Comparison of ENCODE assay signal across 8 cellular contexts in genomic region chr22:42721045-42721434, GRCh38. TPM values are rescaled to one million over a fixed set of nuclear protein-coding genes. Genes with fewer than 3 reads are reported as not detected.
A peak's percentile ranks its signal among the peaks of the same experiment; 100 is the strongest.
DNase-seq lines count a peak whose midpoint lies in the region; ATAC-seq and TF ChIP-seq lines count a peak whose summit lies in the region.

No MANE protein-coding gene starts in this region.

- CTCF ChIA-PET in mammary epithelial cell (lab: Charles Lee; ENCODE audit: low non-redundant PET): no interaction called here

- intact Hi-C loops in cardiac septum (cut with DNase I): loop anchor here (5.0 kb wide), 1 partner anchor 51 kb away; no protein-coding TSS in a partner anchor
- intact Hi-C loops in mammary epithelial cell (cut with micrococcal nuclease): no loop called here
- intact Hi-C loops in vagina (cut with DNase I): loop anchor here (2.0 to 10.0 kb wide), 2 partner anchors 22 to 56 kb away; no protein-coding TSS in a partner anchor
- intact Hi-C loops in left colon (cut with DNase I, micrococcal nuclease): no loop called here

- no peak for TF ChIP-seq POLR2A in vagina (IDR thresholded peaks at IDR 0.05)

- H3K9ac ChIP-seq in mammary epithelial cell (ENCODE audit: insufficient read depth, low read length): no peak overlapping the region

- BruUV-seq in mammary epithelial cell (replicated peaks; lab: Mats Ljungman, UMichigan): no TSS peak

- H3K4me3 Mint-ChIP-seq in memory B cell: peak overlapping the region; percentile 81

- no peak for TF ChIP-seq CTCF in cardiac muscle cell (IDR thresholded peaks at IDR 0.05; ENCODE audit: low read depth, low read length)
- no peak for TF ChIP-seq CTCF in mammary epithelial cell (conservative IDR thresholded peaks at IDR 0.05 in 1 of 2, IDR thresholded peaks at IDR 0.05 in 1 of 2; ENCODE audit: extremely low read depth in 1 of 2, insufficient read depth in 1 of 2, low read depth in 1 of 2, low read length in 2 of 2)
- TF ChIP-seq CTCF in vagina (IDR thresholded peaks at IDR 0.05): no peak

- H3K9me3 ChIP-seq in cardiac muscle cell (ENCODE audit: low read depth): no peaks in the 10 kb centered on the region
- no peaks in the 10 kb centered on the region for H3K9me3 ChIP-seq in mammary epithelial cell (replicated peaks; ENCODE audit: insufficient read depth, low read length)
- H3K9me3 ChIP-seq in vagina: no peaks in the 10 kb centered on the region

- DNase-seq in cardiac muscle cell (ENCODE audit: low read depth in 1 of 2, low spot score in 1 of 2) (peak in 1 of 2 donors; percentile 21), cardiac septum (ENCODE audit: low spot score) (no peak), mammary epithelial cell (no peak), memory B cell (ENCODE audit: low spot score in 2 of 2) (no peak), vagina (ENCODE audit: extremely low spot score in 2 of 2) (no peak), HPDE6-E6E7 (ENCODE audit: extremely low spot score) (no peak), left colon (no peak)
- no peak for DNase-seq in effector CD4-positive, alpha-beta T cell

- no peak overlapping the region for H3K27ac ChIP-seq in cardiac muscle cell
- no peak overlapping the region for H3K27ac ChIP-seq in mammary epithelial cell (ENCODE audit: insufficient read depth, low read depth, low read length)
- H3K27ac ChIP-seq in vagina: peak overlapping the region; percentile 96

- peak overlapping the region; percentile 82 for H2AFZ ChIP-seq in mammary epithelial cell (ENCODE audit: low read depth, low read length)

- no peaks in the 10 kb centered on the region for H3K9me3 Mint-ChIP-seq in memory B cell

- H3K79me2 ChIP-seq in mammary epithelial cell (ENCODE audit: insufficient read depth, low read length): no peaks in the 10 kb centered on the region

- H3K4me3 ChIP-seq in cardiac muscle cell: peak overlapping the region; percentile 90
- H3K4me3 ChIP-seq in mammary epithelial cell (replicated peaks in 1 of 3; ENCODE audit: insufficient read depth in 1 of 3, low read depth in 2 of 3, low read length in 3 of 3): peak overlapping the region; percentile 18 to 58 (median 54)
- peak overlapping the region; percentile 83 to 92 for H3K4me3 ChIP-seq in vagina

- ATAC-seq in memory B cell (ENCODE audit: low read depth) (no peak), left colon (no peak)

- dilution Hi-C loops in mammary epithelial cell (cut with HindIII; ENCODE audit: low sequenced_read_pairs): no loop called here

- 16% methylated on average over 14 of the region's 22 CpGs for WGBS in mammary epithelial cell (ENCODE audit: low coverage, missing lambda C conversion rate)

- H3K4me1 Mint-ChIP-seq in memory B cell: peaks cover 30% of the 10 kb centered on the region

- peaks cover 7% of the 10 kb centered on the region for H3K4me1 ChIP-seq in cardiac muscle cell (ENCODE audit: low read depth)
- H3K4me1 ChIP-seq in mammary epithelial cell (ENCODE audit: insufficient read depth, low read length): peaks cover 10% of the 10 kb centered on the region
- H3K4me1 ChIP-seq in vagina: peaks cover 47% of the 10 kb centered on the region

- peaks cover 16% of the 10 kb centered on the region for H3K27me3 Mint-ChIP-seq in memory B cell

- H4K20me1 ChIP-seq in mammary epithelial cell (ENCODE audit: insufficient read depth, low read length): no peaks in the 10 kb centered on the region

- in situ Hi-C loops in mammary epithelial cell (cut with MboI; ENCODE audit: low sequenced_read_pairs in 2 of 2): no loop called here

- peak overlapping the region; percentile 55 for H3K27ac Mint-ChIP-seq in memory B cell

- H3K36me3 Mint-ChIP-seq in memory B cell: no peaks in the 10 kb centered on the region

- H3K4me2 ChIP-seq in mammary epithelial cell (ENCODE audit: insufficient read depth, low read depth, low read length): peak overlapping the region; percentile 73

- peaks cover 57% of the 10 kb centered on the region for H3K27me3 ChIP-seq in cardiac muscle cell
- H3K27me3 ChIP-seq in mammary epithelial cell (ENCODE audit: insufficient read depth, low read length): peaks cover 14% of the 10 kb centered on the region
- H3K27me3 ChIP-seq in vagina: no peaks in the 10 kb centered on the region

- H3K36me3 ChIP-seq in cardiac muscle cell (no peaks in the 10 kb centered on the region), mammary epithelial cell (ENCODE audit: insufficient read depth, low read length) (no peaks in the 10 kb centered on the region), vagina (no peaks in the 10 kb centered on the region)

RNA-seq across cellular contexts. Expression of gene A4GALT, which starts 0.4 kb away (rescaled TPM):
- total RNA-seq in cardiac muscle cell (17.7 and 26.1 TPM in 2 replicates), cardiac septum (97.7 TPM), mammary epithelial cell (1 to 10 TPM; 2.5 to 3.0 TPM), vagina (35.6 TPM), left colon (1 to 10 TPM; 5.1 to 6.3 TPM)
- polyA plus RNA-seq in cardiac muscle cell (15.1 and 20.2 TPM in 2 replicates), mammary epithelial cell (3.7 TPM)
- polyA minus RNA-seq in mammary epithelial cell: 1.4 TPM

Comparison
In these comparisons a context has a peak if more than half of its experiments do, and no peak if none do; other contexts are left out.
1. intact Hi-C loops: an anchor here in cardiac septum (5.0 kb wide) and vagina (2.0 to 10.0 kb wide); none called in mammary epithelial cell and left colon.